In genomic region chr3:67809370-67809935, GRCh38 we compare ENCODE assay signal across 26 cellular contexts.
"Had no signal": no experiment of that assay in that cellular context is flagged by ENCODE, and none has a peak within 500 bp of the region (broad histone marks: within the 10 kb centered on the region; RNA-seq: fewer than 3 reads in every experiment).

No MANE protein-coding gene starts in this region.

- H3K4me3 Mint-ChIP-seq: activated CD4-positive, alpha-beta T cell treated with anti-CD3 and anti-CD28 coated beads for 36 hours; activated CD4-positive, alpha-beta T cell treated with anti-CD3 and anti-CD28 coated beads, Interleukin-2, amount 10 ng/mL, durations not matched to agents 7 days and 5 days; activated CD8-positive, alpha-beta T cell treated with anti-CD3 and anti-CD28 coated beads, Interleukin-2, amount 10 ng/mL, durations not matched to agents 7 days and 5 days; activated naive CD4-positive, alpha-beta T cell treated with anti-CD3 and anti-CD28 coated beads, Interleukin-2, amount 10 ng/mL, durations not matched to agents 7 days and 5 days; activated naive CD8-positive, alpha-beta T cell; activated naive CD8-positive, alpha-beta T cell treated with anti-CD3 and anti-CD28 coated beads, Interleukin-2, amount 50 U/mL, for 24 hours; activated T-cell treated with anti-CD3 and anti-CD28 coated beads, Interleukin-2, amount 50 U/mL, for 24 hours; brain had no signal

- H3K27me3 Mint-ChIP-seq: activated CD4-positive, alpha-beta T cell treated with anti-CD3 and anti-CD28 coated beads, Interleukin-2, amount 10 ng/mL, durations not matched to agents 7 days and 5 days; activated naive CD4-positive, alpha-beta T cell treated with anti-CD3 and anti-CD28 coated beads, Interleukin-2, amount 10 ng/mL, durations not matched to agents 7 days and 5 days; activated naive CD8-positive, alpha-beta T cell; activated naive CD8-positive, alpha-beta T cell treated with anti-CD3 and anti-CD28 coated beads, Interleukin-2, amount 50 U/mL, for 24 hours; activated T-cell treated with anti-CD3 and anti-CD28 coated beads, Interleukin-2, amount 50 U/mL, for 24 hours; brain had no signal

- H3K9me3 Mint-ChIP-seq: activated CD4-positive, alpha-beta T cell treated with anti-CD3 and anti-CD28 coated beads, Interleukin-2, amount 10 ng/mL, durations not matched to agents 7 days and 5 days; activated naive CD4-positive, alpha-beta T cell treated with anti-CD3 and anti-CD28 coated beads, Interleukin-2, amount 10 ng/mL, durations not matched to agents 7 days and 5 days; activated naive CD8-positive, alpha-beta T cell treated with anti-CD3 and anti-CD28 coated beads, Interleukin-2, amount 50 U/mL, for 24 hours; activated T-cell treated with anti-CD3 and anti-CD28 coated beads, Interleukin-2, amount 50 U/mL, for 24 hours; brain had no signal

- ATAC-seq: activated CD4-positive, alpha-beta T cell treated with anti-CD3 and anti-CD28 coated beads for 36 hours; activated CD4-positive, CD25-positive, alpha-beta regulatory T cell treated with anti-CD3 and anti-CD28 coated beads, Interleukin-2, amount 50 U/mL, for 24 hours; activated CD8-positive, alpha-beta T cell treated with anti-CD3 and anti-CD28 coated beads, Interleukin-2, amount 10 ng/mL, durations not matched to agents 7 days and 5 days; activated naive CD8-positive, alpha-beta T cell treated with anti-CD3 and anti-CD28 coated beads, Interleukin-2, amount 50 U/mL, for 24 hours had no signal

- H3K27ac Mint-ChIP-seq: activated CD4-positive, alpha-beta T cell treated with anti-CD3 and anti-CD28 coated beads for 36 hours; activated CD4-positive, alpha-beta T cell treated with anti-CD3 and anti-CD28 coated beads, Interleukin-2, amount 10 ng/mL, durations not matched to agents 7 days and 5 days; activated CD8-positive, alpha-beta T cell treated with anti-CD3 and anti-CD28 coated beads, Interleukin-2, amount 10 ng/mL, durations not matched to agents 7 days and 5 days; activated naive CD4-positive, alpha-beta T cell treated with anti-CD3 and anti-CD28 coated beads, Interleukin-2, amount 10 ng/mL, durations not matched to agents 7 days and 5 days; activated naive CD8-positive, alpha-beta T cell; activated naive CD8-positive, alpha-beta T cell treated with anti-CD3 and anti-CD28 coated beads, Interleukin-2, amount 50 U/mL, for 24 hours; activated T-cell treated with anti-CD3 and anti-CD28 coated beads, Interleukin-2, amount 50 U/mL, for 24 hours; brain had no signal

- FAIRE-seq: bronchial epithelial cell, colon had no signal

- DNase-seq: activated CD4-positive, alpha-beta T cell treated with anti-CD3 and anti-CD28 coated beads for 36 hours; activated CD4-positive, alpha-beta T cell treated with anti-CD3 and anti-CD28 coated beads, Interleukin-2, amount 10 ng/mL, durations not matched to agents 7 days and 5 days; activated CD4-positive, alpha-beta T cell treated with anti-CD3 and anti-CD28 coated beads, Interleukin-2, amount 50 U/mL, for 48 hours; activated CD8-positive, alpha-beta T cell treated with anti-CD3 and anti-CD28 coated beads, Interleukin-2, amount 10 ng/mL, durations not matched to agents 7 days and 5 days; activated naive CD4-positive, alpha-beta T cell treated with anti-CD3 and anti-CD28 coated beads, Interleukin-2, amount 10 ng/mL, durations not matched to agents 7 days and 5 days; activated naive CD8-positive, alpha-beta T cell treated with anti-CD3 and anti-CD28 coated beads, Interleukin-2, amount 50 U/mL, for 24 hours; activated T-cell treated with anti-CD3 and anti-CD28 coated beads, Interleukin-2, amount 50 U/mL, for 24 hours; cerebellar nuclear complex; Karpas-422; KBM-7; NCI-H1105; NCI-H1436 treated with DMSO at 0.1 percent for 48 hours; NCI-H187 treated with DMSO at 0.1 percent for 48 hours; NCI-H226; NCI-H446 treated with DMSO at 0.1 percent for 48 hours; NCI-H524; OCI-M1; Right ventricle myocardium superior; SW 1271; T-helper 1 cell; T1000 had no signal

- H3K4me1 Mint-ChIP-seq: activated CD4-positive, alpha-beta T cell treated with anti-CD3 and anti-CD28 coated beads for 36 hours; activated CD4-positive, alpha-beta T cell treated with anti-CD3 and anti-CD28 coated beads, Interleukin-2, amount 10 ng/mL, durations not matched to agents 7 days and 5 days; activated naive CD4-positive, alpha-beta T cell treated with anti-CD3 and anti-CD28 coated beads, Interleukin-2, amount 10 ng/mL, durations not matched to agents 7 days and 5 days; activated naive CD8-positive, alpha-beta T cell treated with anti-CD3 and anti-CD28 coated beads, Interleukin-2, amount 50 U/mL, for 24 hours; brain had no signal

- H3K36me3 Mint-ChIP-seq: activated naive CD4-positive, alpha-beta T cell treated with anti-CD3 and anti-CD28 coated beads, Interleukin-2, amount 10 ng/mL, durations not matched to agents 7 days and 5 days; activated naive CD8-positive, alpha-beta T cell; brain had no signal
